11 cellular contexts compared by ENCODE assay signal in genomic region chr11:63869686-63870085, GRCh38. TPM values are rescaled to one million over a fixed set of nuclear protein-coding genes. Genes with fewer than 3 reads are reported as not detected.
DNase-seq lines count a peak whose midpoint lies in the region; ATAC-seq, FAIRE-seq and TF ChIP-seq lines count a peak whose summit lies in the region.
"Had no signal": no experiment of that assay in that cellular context is flagged by ENCODE, and none has a peak within 500 bp of the region (broad histone marks: within the 10 kb centered on the region; RNA-seq: fewer than 3 reads in every experiment).

No MANE protein-coding gene starts in this region.

- H3K9me2 ChIP-seq in SK-N-SH: no peaks in the 10 kb centered on the region

- no peak for TF ChIP-seq RAD21 in SK-N-SH (IDR thresholded peaks at IDR 0.05; ENCODE audit: low read length)

- peak overlapping the region; percentile 93 for H3K27ac Mint-ChIP-seq in T-cell

- H4K20me1 ChIP-seq in mammary epithelial cell (ENCODE audit: insufficient read depth, low read length) (peaks cover 3% of the 10 kb centered on the region), SK-N-SH (ENCODE audit: insufficient read depth) (peaks cover 92% of the 10 kb centered on the region)

- in situ Hi-C loops in mammary epithelial cell (cut with MboI; ENCODE audit: low sequenced_read_pairs in 2 of 2): loop anchor here in 1 of 2 donors (25.0 kb wide), 1 partner anchor 107 kb away; the partner anchor contains the start of gene ZFTA

- peaks cover 42% of the 10 kb centered on the region for H3K4me1 ChIP-seq in mammary epithelial cell (ENCODE audit: insufficient read depth, low read length)
- H3K4me1 ChIP-seq in SK-N-SH (ENCODE audit: control insufficient read depth in 1 of 2, insufficient read depth in 2 of 2, low read depth in 1 of 2, low read length in 1 of 2): peaks cover 27 to 34% of the 10 kb centered on the region in 2 experiments; a peak in 3 of 4 replicates

- peaks cover 79 to 94% (median 92%) of the 10 kb centered on the region in 3 donors for H3K4me1 Mint-ChIP-seq in T-cell

- no peaks in the 10 kb centered on the region for H3F3A ChIP-seq in SK-N-SH (replicated peaks; ENCODE audit: insufficient read depth)

- peaks cover 10% of the 10 kb centered on the region for H3K36me3 Mint-ChIP-seq in T-cell

- no peaks in the 10 kb centered on the region for H3K27me3 Mint-ChIP-seq in T-cell

- dilution Hi-C loops in mammary epithelial cell (cut with HindIII; ENCODE audit: low sequenced_read_pairs): no loop called here

- DNase-seq in GM12892 (ENCODE audit: insufficient read length) (no peak), T-cell (peak; percentile 14 to 79 (median 43)), mammary epithelial cell (no peak), SHP77 treated with DMSO at 0.1 percent for 48 hours (lab: John Stamatoyannopoulos, UW) (no peak), SK-N-SH (no peak)
- DNase-seq: NCI-H2081 treated with DMSO at 0.1 percent for 48 hours had no signal

- H2AFZ ChIP-seq in mammary epithelial cell (ENCODE audit: low read depth, low read length): no peak overlapping the region
- H2AFZ ChIP-seq in SK-N-SH (ENCODE audit: low read depth): no peak overlapping the region
- H2AFZ ChIP-seq: parathyroid adenoma had no signal

- TF ChIP-seq CTCF in mammary epithelial cell (conservative IDR thresholded peaks at IDR 0.05 in 1 of 2, IDR thresholded peaks at IDR 0.05 in 1 of 2; ENCODE audit: extremely low read depth in 1 of 2, insufficient read depth in 1 of 2, low read depth in 1 of 2, low read length in 2 of 2) (no peak), SK-N-SH (IDR thresholded peaks at IDR 0.05) (no peak)

- H3K9ac ChIP-seq in mammary epithelial cell (ENCODE audit: insufficient read depth, low read length) (no peak overlapping the region), SK-N-SH (no peak overlapping the region)
- H3K9ac ChIP-seq: parathyroid adenoma had no signal

- no TSS peak for BruUV-seq in mammary epithelial cell (replicated peaks; lab: Mats Ljungman, UMichigan)

- CTCF ChIA-PET in T-cell (lab: Charles Lee): no interaction called here
- CTCF ChIA-PET in mammary epithelial cell (lab: Charles Lee; ENCODE audit: low non-redundant PET): no interaction called here
- CTCF ChIA-PET in SK-N-SH (lab: Yijun Ruan, JAX): interaction anchor here (1.0 to 5.4 kb wide), 4 partner anchors 13 to 101 kb away, joined by 3 to 23 read pairs (median 4); partner anchors contain the start of genes MARK2 and ZFTA

- H3K27ac ChIP-seq in mammary epithelial cell (ENCODE audit: insufficient read depth, low read depth, low read length) (no peak overlapping the region), skin epidermis (peak overlapping the region in 18 of 21 experiments; percentile 3 to 81 (median 58)), SK-N-SH (ENCODE audit: low read depth in 2 of 2, low read length in 1 of 2) (no peak overlapping the region)
- H3K27ac ChIP-seq: parathyroid adenoma had no signal

- no peak overlapping the region for H3K4me3 ChIP-seq in mammary epithelial cell (replicated peaks in 1 of 3; ENCODE audit: insufficient read depth in 1 of 3, low read depth in 2 of 3, low read length in 3 of 3)
- no peak overlapping the region for H3K4me3 ChIP-seq in skin epidermis
- H3K4me3 ChIP-seq in SK-N-SH (ENCODE audit: low read depth in 2 of 2, low read length in 1 of 2): no peak overlapping the region

- H3K4me3 Mint-ChIP-seq in T-cell: peak overlapping the region; percentile 55 to 82 (median 62)

- peak; percentile 77 to 85 (median 81) for ATAC-seq in T-cell (replicated peaks in 1 of 4)
- no peak for ATAC-seq in HG02759 (IDR thresholded peaks at IDR 0.05; ENCODE audit: unreplicated experiment)
- no peak for ATAC-seq in GM21381 (IDR thresholded peaks at IDR 0.05; ENCODE audit: unreplicated experiment)

- FAIRE-seq in GM12892 (lab: Jason Lieb, UNC): peak; percentile 17
- FAIRE-seq: bronchial epithelial cell had no signal

- H3K36me3 ChIP-seq in mammary epithelial cell (ENCODE audit: insufficient read depth, low read length) (no peaks in the 10 kb centered on the region), SK-N-SH (replicated peaks in 1 of 2; ENCODE audit: control insufficient read depth in 1 of 2, insufficient read depth in 2 of 2, low read length in 1 of 2) (peaks cover 0 to 3% of the 10 kb centered on the region in 2 experiments)

- intact Hi-C loops in mammary epithelial cell (cut with micrococcal nuclease): no loop called here

- WGBS in mammary epithelial cell (ENCODE audit: low coverage, missing lambda C conversion rate): 76% methylated on average over 8 of the region's 8 CpGs
- 91% methylated on average over 8 of the region's 8 CpGs for WGBS in SK-N-SH (ENCODE audit: low lambda C conversion rate)

- H3K9me3 ChIP-seq in mammary epithelial cell (replicated peaks; ENCODE audit: insufficient read depth, low read length): no peaks in the 10 kb centered on the region
- no peaks in the 10 kb centered on the region for H3K9me3 ChIP-seq in SK-N-SH

- H3K79me2 ChIP-seq in mammary epithelial cell (ENCODE audit: insufficient read depth, low read length) (peaks cover 94% of the 10 kb centered on the region), SK-N-SH (ENCODE audit: insufficient read depth) (peaks cover 76% of the 10 kb centered on the region)

- POLR2A ChIA-PET in T-cell (lab: Charles Lee) (no interaction called here), SK-N-SH (lab: Yijun Ruan, JAX) (no interaction called here)

- no peaks in the 10 kb centered on the region for H3K9me3 Mint-ChIP-seq in T-cell

- TF ChIP-seq EP300 in SK-N-SH (IDR thresholded peaks at IDR 0.05; ENCODE audit: borderline replicate concordance in 1 of 2, low read depth in 1 of 2, low read length in 1 of 2): no peak

- H3K27me3 ChIP-seq in mammary epithelial cell (ENCODE audit: insufficient read depth, low read length) (no peaks in the 10 kb centered on the region), SK-N-SH (ENCODE audit: insufficient read depth) (no peaks in the 10 kb centered on the region)

- no peak for TF ChIP-seq POLR2A in GM12892 (IDR thresholded peaks at IDR 0.05; ENCODE audit: low read depth, low read length)

- peak overlapping the region; percentile 44 for H3K4me2 ChIP-seq in mammary epithelial cell (ENCODE audit: insufficient read depth, low read depth, low read length)
- no peak overlapping the region for H3K4me2 ChIP-seq in SK-N-SH

TF ChIP-seq in SK-N-SH, 30 proteins besides CTCF, POLR2A, EP300 and RAD21:
- no peak for TF ChIP-seq RXRA (IDR thresholded peaks at IDR 0.05; ENCODE audit: borderline replicate concordance, low read depth)
TF ChIP-seq in SK-N-SH: peak in this region for 0.

RNA-seq across cellular contexts. Expression of gene MARK2, which starts 30.8 kb away (rescaled TPM):
- 10.8 TPM for polyA plus RNA-seq in GM12892 (2012; ENCODE audit: missing spikeins)
- total RNA-seq in T-cell (10 to 100 TPM; 57.4 to 67.2 (median 64.0) TPM), mammary epithelial cell (10 to 100 TPM; 26.7 to 64.4 TPM)
- polyA plus RNA-seq in mammary epithelial cell (38.9 TPM), SK-N-SH (2012; rRNA removed) (14.6 and 18.8 TPM in 2 replicates)
- 79.0 TPM for polyA minus RNA-seq in mammary epithelial cell
- 9.6 and 13.4 TPM in 2 replicates for polyA plus RNA-seq in SK-N-SH (2012; cell fraction: cytosol; rRNA removed)
- 17.2 and 19.6 TPM in 2 replicates for polyA plus RNA-seq in SK-N-SH (2012; cell fraction: nucleus; rRNA removed)

RNA-seq across cellular contexts. Expression of gene RCOR2, which starts 47.3 kb away (rescaled TPM):
- polyA plus RNA-seq in GM12892 (2012; ENCODE audit: missing spikeins): 0.40 TPM
- total RNA-seq in T-cell: under 1 TPM in 3 of 5 donors, not detected in 2; 0.09 to 0.26 (median 0.10) TPM
- under 1 TPM; 0.14 to 0.17 TPM for total RNA-seq in mammary epithelial cell
- polyA plus RNA-seq in mammary epithelial cell: 0.08 TPM
- not detected for polyA minus RNA-seq in mammary epithelial cell
- 1.1 and 1.4 TPM in 2 replicates for polyA plus RNA-seq in SK-N-SH (2012; rRNA removed)
- polyA plus RNA-seq in SK-N-SH (2012; cell fraction: cytosol; rRNA removed): 0.85 and 1.4 TPM in 2 replicates
- polyA plus RNA-seq in SK-N-SH (2012; cell fraction: nucleus; rRNA removed): 1.8 and 2.6 TPM in 2 replicates

RNA-seq across cellular contexts. Expression of gene SPINDOC, which starts 56.4 kb away (rescaled TPM):
- polyA plus RNA-seq in GM12892 (2012; ENCODE audit: missing spikeins): 13.5 TPM
- 10 to 100 TPM in 3 of 5 donors, 1 to 10 TPM in 2; 8.1 to 16.1 (median 15.3) TPM for total RNA-seq in T-cell
- total RNA-seq in mammary epithelial cell: 10 to 100 TPM; 19.2 to 24.4 TPM
- polyA plus RNA-seq in mammary epithelial cell: 14.3 TPM
- 3.7 TPM for polyA minus RNA-seq in mammary epithelial cell
- 39.2 and 45.0 TPM in 2 replicates for polyA plus RNA-seq in SK-N-SH (2012; rRNA removed)
- 23.7 and 31.3 TPM in 2 replicates for polyA plus RNA-seq in SK-N-SH (2012; cell fraction: cytosol; rRNA removed)
- polyA plus RNA-seq in SK-N-SH (2012; cell fraction: nucleus; rRNA removed): 39.0 and 49.5 TPM in 2 replicates

Comparison
In these comparisons a context has a peak if more than half of its experiments do, and no peak if none do; other contexts are left out.
1. DNase-seq: peak in T-cell (34 of 34); none in GM12892 (single experiment), mammary epithelial cell (single experiment), SHP77 treated with DMSO at 0.1 percent for 48 hours (single experiment) and SK-N-SH (single experiment).
2. ATAC-seq: peak in T-cell (4 of 4); none in HG02759 (single experiment) and GM21381 (single experiment).
3. H3K27ac ChIP-seq: peak in skin epidermis (18 of 21); none in mammary epithelial cell (single experiment) and SK-N-SH (0 of 2).